Comparison of ENCODE assay signal across 1 cellular context in genomic region chrX:133373366-133374079, GRCh38.
TF ChIP-seq lines count a peak whose summit lies in the region.

No MANE protein-coding gene starts in this region.

TF ChIP-seq in WTC11, 78 proteins besides CTCF, POLR2A, EP300 and RAD21 (continued from another document):
- TF ChIP-seq ERG (CRISPR knock-in tag; IDR thresholded peaks at IDR 0.05) (no peak), SMAD4 (CRISPR knock-in tag; IDR thresholded peaks at IDR 0.05) (no peak), USF1 (CRISPR knock-in tag; IDR thresholded peaks at IDR 0.05) (no peak), AR (CRISPR knock-in tag; IDR thresholded peaks at IDR 0.05) (no peak), MYBL2 (CRISPR knock-in tag; IDR thresholded peaks at IDR 0.05) (no peak), ZNF317 (CRISPR knock-in tag; IDR thresholded peaks at IDR 0.05; ENCODE audit: borderline replicate concordance, low read depth) (no peak), RORB (CRISPR knock-in tag; IDR thresholded peaks at IDR 0.05) (no peak), NFYB (CRISPR knock-in tag; conservative IDR thresholded peaks at IDR 0.05; ENCODE audit: low read depth) (no peak), ZNF512 (CRISPR knock-in tag; IDR thresholded peaks at IDR 0.05; ENCODE audit: borderline replicate concordance) (no peak), JUN (CRISPR knock-in tag; IDR thresholded peaks at IDR 0.05) (no peak), FOXJ3 (CRISPR knock-in tag; IDR thresholded peaks at IDR 0.05; ENCODE audit: borderline replicate concordance) (no peak)
TF ChIP-seq in WTC11: peak in this region for 0.
